Comparison of ENCODE assay signal across 1 cellular context in the genomic region with DNA sequence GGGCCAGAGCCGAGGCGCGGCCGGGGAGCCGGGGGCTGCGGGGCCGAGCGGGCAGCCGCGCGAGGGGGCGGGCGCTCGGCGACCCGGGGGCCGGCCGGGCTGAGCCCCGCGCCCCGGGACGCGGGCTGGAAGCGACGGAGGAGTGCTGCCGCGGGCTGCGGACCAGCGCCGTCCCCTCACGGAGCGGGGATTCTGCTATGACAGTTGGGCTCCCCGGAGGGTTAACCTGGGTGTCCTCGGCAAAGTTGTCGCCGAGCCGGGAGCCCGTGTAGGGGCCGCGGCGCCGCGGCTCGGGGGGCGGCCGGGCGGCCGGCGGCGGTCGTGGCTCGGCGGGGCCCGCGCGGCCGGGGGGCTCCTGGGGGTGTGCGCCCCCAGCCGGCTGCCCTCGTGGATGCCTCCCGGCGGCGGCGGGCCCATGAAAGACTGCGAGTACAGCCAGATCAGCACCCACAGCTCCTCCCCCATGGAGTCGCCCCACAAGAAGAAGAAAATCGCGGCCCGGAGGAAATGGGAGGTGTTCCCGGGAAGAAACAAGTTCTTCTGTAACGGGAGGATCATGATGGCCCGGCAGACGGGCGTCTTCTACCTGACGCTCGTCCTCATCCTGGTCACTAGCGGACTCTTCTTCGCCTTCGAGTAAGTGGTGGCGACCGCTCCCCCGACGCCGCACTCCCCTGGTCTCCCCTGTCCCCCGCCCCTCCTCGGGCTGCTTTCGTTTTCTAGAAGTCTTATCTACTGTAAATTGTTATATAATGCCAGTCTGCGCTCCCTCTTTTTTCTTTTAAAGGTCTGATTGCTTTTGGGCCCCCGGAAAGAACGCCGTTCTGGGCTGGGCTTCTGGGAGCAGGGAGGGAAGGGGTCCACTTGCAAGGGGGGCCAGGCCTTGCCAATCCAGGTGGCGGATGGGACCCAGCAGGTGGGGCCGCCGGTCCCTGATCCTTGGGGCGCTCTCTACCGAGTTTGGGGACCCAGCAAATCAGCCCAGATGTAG.
TF ChIP-seq lines count a peak whose summit lies in the region.

No MANE protein-coding gene starts in this region.

TF ChIP-seq in K562, 482 proteins besides CTCF, POLR2A, EP300 and RAD21 (continued from another document and continues in another):
- TF ChIP-seq, protein P1, sequence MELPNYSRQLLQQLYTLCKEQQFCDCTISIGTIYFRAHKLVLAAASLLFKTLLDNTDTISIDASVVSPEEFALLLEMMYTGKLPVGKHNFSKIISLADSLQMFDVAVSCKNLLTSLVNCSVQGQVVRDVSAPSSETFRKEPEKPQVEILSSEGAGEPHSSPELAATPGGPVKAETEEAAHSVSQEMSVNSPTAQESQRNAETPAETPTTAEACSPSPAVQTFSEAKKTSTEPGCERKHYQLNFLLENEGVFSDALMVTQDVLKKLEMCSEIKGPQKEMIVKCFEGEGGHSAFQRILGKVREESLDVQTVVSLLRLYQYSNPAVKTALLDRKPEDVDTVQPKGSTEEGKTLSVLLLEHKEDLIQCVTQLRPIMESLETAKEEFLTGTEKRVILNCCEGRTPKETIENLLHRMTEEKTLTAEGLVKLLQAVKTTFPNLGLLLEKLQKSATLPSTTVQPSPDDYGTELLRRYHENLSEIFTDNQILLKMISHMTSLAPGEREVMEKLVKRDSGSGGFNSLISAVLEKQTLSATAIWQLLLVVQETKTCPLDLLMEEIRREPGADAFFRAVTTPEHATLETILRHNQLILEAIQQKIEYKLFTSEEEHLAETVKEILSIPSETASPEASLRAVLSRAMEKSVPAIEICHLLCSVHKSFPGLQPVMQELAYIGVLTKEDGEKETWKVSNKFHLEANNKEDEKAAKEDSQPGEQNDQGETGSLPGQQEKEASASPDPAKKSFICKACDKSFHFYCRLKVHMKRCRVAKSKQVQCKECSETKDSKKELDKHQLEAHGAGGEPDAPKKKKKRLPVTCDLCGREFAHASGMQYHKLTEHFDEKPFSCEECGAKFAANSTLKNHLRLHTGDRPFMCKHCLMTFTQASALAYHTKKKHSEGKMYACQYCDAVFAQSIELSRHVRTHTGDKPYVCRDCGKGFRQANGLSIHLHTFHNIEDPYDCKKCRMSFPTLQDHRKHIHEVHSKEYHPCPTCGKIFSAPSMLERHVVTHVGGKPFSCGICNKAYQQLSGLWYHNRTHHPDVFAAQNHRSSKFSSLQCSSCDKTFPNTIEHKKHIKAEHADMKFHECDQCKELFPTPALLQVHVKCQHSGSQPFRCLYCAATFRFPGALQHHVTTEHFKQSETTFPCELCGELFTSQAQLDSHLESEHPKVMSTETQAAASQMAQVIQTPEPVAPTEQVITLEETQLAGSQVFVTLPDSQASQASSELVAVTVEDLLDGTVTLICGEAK (IDR thresholded peaks at IDR 0.05), result peak; percentile 44; the same call in 1 of the 2 replicates
- TF ChIP-seq, protein P1 (CRISPR knock-in tag; IDR thresholded peaks at IDR 0.05), result no peak
- TF ChIP-seq, protein P2, sequence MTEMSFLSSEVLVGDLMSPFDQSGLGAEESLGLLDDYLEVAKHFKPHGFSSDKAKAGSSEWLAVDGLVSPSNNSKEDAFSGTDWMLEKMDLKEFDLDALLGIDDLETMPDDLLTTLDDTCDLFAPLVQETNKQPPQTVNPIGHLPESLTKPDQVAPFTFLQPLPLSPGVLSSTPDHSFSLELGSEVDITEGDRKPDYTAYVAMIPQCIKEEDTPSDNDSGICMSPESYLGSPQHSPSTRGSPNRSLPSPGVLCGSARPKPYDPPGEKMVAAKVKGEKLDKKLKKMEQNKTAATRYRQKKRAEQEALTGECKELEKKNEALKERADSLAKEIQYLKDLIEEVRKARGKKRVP (CRISPR knock-in tag; IDR thresholded peaks at IDR 0.05), result no peak
- peak; percentile 3 for TF ChIP-seq HNRNPLL (IDR thresholded peaks at IDR 0.05; ENCODE audit: low read depth, low read length, poor library complexity, severe bottlenecking)
- TF ChIP-seq, protein P3, sequence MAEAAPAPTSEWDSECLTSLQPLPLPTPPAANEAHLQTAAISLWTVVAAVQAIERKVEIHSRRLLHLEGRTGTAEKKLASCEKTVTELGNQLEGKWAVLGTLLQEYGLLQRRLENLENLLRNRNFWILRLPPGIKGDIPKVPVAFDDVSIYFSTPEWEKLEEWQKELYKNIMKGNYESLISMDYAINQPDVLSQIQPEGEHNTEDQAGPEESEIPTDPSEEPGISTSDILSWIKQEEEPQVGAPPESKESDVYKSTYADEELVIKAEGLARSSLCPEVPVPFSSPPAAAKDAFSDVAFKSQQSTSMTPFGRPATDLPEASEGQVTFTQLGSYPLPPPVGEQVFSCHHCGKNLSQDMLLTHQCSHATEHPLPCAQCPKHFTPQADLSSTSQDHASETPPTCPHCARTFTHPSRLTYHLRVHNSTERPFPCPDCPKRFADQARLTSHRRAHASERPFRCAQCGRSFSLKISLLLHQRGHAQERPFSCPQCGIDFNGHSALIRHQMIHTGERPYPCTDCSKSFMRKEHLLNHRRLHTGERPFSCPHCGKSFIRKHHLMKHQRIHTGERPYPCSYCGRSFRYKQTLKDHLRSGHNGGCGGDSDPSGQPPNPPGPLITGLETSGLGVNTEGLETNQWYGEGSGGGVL (CRISPR knock-in tag; IDR thresholded peaks at IDR 0.05), result no peak
- TF ChIP-seq ZFP1 (CRISPR knock-in tag; IDR thresholded peaks at IDR 0.05), result no peak
- TF ChIP-seq PCBP2 (IDR thresholded peaks at IDR 0.05; ENCODE audit: low read depth, low read length, poor library complexity, severe bottlenecking), result no peak
- no peak for TF ChIP-seq CBFA2T3 (IDR thresholded peaks at IDR 0.05)
- no peak for TF ChIP-seq PCBP1 (IDR thresholded peaks at IDR 0.05; ENCODE audit: low read depth, low read length, poor library complexity, severe bottlenecking)
- peak; percentile 68 for TF ChIP-seq NCOA6 (IDR thresholded peaks at IDR 0.05)
- TF ChIP-seq, protein P4, sequence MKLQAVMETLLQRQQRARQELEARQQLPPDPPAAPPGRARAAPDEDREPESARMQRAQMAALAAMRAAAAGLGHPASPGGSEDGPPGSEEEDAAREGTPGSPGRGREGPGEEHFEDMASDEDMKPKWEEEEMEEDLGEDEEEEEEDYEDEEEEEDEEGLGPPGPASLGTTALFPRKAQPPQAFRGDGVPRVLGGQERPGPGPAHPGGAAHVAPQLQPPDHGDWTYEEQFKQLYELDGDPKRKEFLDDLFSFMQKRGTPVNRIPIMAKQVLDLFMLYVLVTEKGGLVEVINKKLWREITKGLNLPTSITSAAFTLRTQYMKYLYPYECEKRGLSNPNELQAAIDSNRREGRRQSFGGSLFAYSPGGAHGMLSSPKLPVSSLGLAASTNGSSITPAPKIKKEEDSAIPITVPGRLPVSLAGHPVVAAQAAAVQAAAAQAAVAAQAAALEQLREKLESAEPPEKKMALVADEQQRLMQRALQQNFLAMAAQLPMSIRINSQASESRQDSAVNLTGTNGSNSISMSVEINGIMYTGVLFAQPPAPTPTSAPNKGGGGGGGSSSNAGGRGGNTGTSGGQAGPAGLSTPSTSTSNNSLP (IDR thresholded peaks at IDR 0.05; ENCODE audit: borderline replicate concordance, low read depth, low read length), result no peak
- TF ChIP-seq PYGO2 (tag; IDR thresholded peaks at IDR 0.05), result no peak
- no peak for TF ChIP-seq SMAD3 (CRISPR knock-in tag; conservative IDR thresholded peaks at IDR 0.05)
- no peak for TF ChIP-seq GATAD2A (IDR thresholded peaks at IDR 0.05)
- no peak for TF ChIP-seq SP1 (CRISPR knock-in tag; IDR thresholded peaks at IDR 0.05)
- no peak for TF ChIP-seq BCL6 (CRISPR knock-in tag; IDR thresholded peaks at IDR 0.05)
- no peak for TF ChIP-seq STAT5B (CRISPR knock-in tag; IDR thresholded peaks at IDR 0.05)
- TF ChIP-seq MIER1 (IDR thresholded peaks at IDR 0.05; ENCODE audit: low read depth), result no peak
- TF ChIP-seq, protein P5, sequence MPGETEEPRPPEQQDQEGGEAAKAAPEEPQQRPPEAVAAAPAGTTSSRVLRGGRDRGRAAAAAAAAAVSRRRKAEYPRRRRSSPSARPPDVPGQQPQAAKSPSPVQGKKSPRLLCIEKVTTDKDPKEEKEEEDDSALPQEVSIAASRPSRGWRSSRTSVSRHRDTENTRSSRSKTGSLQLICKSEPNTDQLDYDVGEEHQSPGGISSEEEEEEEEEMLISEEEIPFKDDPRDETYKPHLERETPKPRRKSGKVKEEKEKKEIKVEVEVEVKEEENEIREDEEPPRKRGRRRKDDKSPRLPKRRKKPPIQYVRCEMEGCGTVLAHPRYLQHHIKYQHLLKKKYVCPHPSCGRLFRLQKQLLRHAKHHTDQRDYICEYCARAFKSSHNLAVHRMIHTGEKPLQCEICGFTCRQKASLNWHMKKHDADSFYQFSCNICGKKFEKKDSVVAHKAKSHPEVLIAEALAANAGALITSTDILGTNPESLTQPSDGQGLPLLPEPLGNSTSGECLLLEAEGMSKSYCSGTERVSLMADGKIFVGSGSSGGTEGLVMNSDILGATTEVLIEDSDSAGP (CRISPR knock-in tag; IDR thresholded peaks at IDR 0.05), result no peak
- no peak for TF ChIP-seq MTA3 (IDR thresholded peaks at IDR 0.05; ENCODE audit: borderline replicate concordance)
- peak; percentile 81 for TF ChIP-seq RBBP5 (IDR thresholded peaks at IDR 0.05; ENCODE audit: borderline replicate concordance, insufficient read depth, low read length, poor library complexity, severe bottlenecking)
- TF ChIP-seq, protein P6, sequence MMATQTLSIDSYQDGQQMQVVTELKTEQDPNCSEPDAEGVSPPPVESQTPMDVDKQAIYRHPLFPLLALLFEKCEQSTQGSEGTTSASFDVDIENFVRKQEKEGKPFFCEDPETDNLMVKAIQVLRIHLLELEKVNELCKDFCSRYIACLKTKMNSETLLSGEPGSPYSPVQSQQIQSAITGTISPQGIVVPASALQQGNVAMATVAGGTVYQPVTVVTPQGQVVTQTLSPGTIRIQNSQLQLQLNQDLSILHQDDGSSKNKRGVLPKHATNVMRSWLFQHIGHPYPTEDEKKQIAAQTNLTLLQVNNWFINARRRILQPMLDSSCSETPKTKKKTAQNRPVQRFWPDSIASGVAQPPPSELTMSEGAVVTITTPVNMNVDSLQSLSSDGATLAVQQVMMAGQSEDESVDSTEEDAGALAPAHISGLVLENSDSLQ (IDR thresholded peaks at IDR 0.05), result no peak
- TF ChIP-seq FOSL1 (tag; conservative IDR thresholded peaks at IDR 0.05), result peak; percentile 42; the same call in 1 of the 2 replicates
- TF ChIP-seq, protein P7, sequence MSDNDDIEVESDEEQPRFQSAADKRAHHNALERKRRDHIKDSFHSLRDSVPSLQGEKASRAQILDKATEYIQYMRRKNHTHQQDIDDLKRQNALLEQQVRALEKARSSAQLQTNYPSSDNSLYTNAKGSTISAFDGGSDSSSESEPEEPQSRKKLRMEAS (CRISPR knock-in tag; IDR thresholded peaks at IDR 0.05), result peak; percentile 37; the same call in 1 of the 2 replicates
- no peak for TF ChIP-seq KLF10 (CRISPR knock-in tag; IDR thresholded peaks at IDR 0.05)
- no peak for TF ChIP-seq ZNF780A (CRISPR knock-in tag; IDR thresholded peaks at IDR 0.05)
- no peak for TF ChIP-seq FOS (IDR thresholded peaks at IDR 0.05; ENCODE audit: extremely low read depth, insufficient read length)
- TF ChIP-seq HDAC2 (IDR thresholded peaks at IDR 0.05), result 0 out of 2 replicates have a peak, but pooled peaks have one; percentile 24
- no peak for TF ChIP-seq RCOR1 (IDR thresholded peaks at IDR 0.05; ENCODE audit: borderline replicate concordance in 1 of 2, low read depth in 2 of 2, low read length in 2 of 2)
- no peak for TF ChIP-seq U2AF1 (optimal IDR thresholded peaks at IDR 0.05; ENCODE audit: low read depth, low read length)
- TF ChIP-seq, protein P8, sequence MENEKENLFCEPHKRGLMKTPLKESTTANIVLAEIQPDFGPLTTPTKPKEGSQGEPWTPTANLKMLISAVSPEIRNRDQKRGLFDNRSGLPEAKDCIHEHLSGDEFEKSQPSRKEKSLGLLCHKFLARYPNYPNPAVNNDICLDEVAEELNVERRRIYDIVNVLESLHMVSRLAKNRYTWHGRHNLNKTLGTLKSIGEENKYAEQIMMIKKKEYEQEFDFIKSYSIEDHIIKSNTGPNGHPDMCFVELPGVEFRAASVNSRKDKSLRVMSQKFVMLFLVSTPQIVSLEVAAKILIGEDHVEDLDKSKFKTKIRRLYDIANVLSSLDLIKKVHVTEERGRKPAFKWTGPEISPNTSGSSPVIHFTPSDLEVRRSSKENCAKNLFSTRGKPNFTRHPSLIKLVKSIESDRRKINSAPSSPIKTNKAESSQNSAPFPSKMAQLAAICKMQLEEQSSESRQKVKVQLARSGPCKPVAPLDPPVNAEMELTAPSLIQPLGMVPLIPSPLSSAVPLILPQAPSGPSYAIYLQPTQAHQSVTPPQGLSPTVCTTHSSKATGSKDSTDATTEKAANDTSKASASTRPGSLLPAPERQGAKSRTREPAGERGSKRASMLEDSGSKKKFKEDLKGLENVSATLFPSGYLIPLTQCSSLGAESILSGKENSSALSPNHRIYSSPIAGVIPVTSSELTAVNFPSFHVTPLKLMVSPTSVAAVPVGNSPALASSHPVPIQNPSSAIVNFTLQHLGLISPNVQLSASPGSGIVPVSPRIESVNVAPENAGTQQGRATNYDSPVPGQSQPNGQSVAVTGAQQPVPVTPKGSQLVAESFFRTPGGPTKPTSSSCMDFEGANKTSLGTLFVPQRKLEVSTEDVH (IDR thresholded peaks at IDR 0.05; ENCODE audit: low read depth, partially characterized antibody), result no peak
- no peak for TF ChIP-seq MCM3 (IDR thresholded peaks at IDR 0.05)
- TF ChIP-seq MXI1 (IDR thresholded peaks at IDR 0.05; ENCODE audit: low read depth, low read length), result no peak
- TF ChIP-seq KDM4B (IDR thresholded peaks at IDR 0.05; ENCODE audit: borderline replicate concordance in 2 of 2, low read depth in 1 of 2), result 0 out of 4 replicates have a peak, but pooled peaks of 1 of the 2 experiments have one; percentile 36
